In the genomic region with DNA sequence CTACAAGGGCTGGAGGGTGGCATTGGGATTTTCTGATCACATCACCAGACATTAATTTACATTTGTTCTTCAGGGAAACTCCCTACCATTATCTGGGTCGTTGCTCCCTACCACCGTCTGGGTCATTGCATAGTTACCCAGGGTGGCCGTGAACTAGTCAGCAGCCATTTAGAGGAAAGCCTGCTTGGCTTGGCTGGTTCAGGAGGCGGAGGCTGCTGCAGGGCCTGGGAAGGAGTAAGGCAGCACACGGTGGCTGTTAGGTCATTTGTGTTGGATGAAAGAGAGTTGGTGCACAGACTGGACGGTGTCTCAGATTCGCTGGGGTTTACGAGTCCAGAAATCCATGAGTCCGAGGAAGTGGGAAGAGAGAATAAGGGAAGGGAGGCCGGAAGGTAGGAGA, we compare ENCODE assay signal across 9 cellular contexts. TPM values are rescaled to one million over a fixed set of nuclear protein-coding genes. Genes with fewer than 3 reads are reported as not detected.
A peak's percentile ranks its signal among the peaks of the same experiment; 100 is the strongest.
DNase-seq lines count a peak whose midpoint lies in the region; ATAC-seq and TF ChIP-seq lines count a peak whose summit lies in the region.
"Had no signal": no experiment of that assay in that cellular context is flagged by ENCODE, and none has a peak within 500 bp of the region (broad histone marks: within the 10 kb centered on the region; RNA-seq: fewer than 3 reads in every experiment).

No MANE protein-coding gene starts in this region.

- peaks cover 61 to 72% of the 10 kb centered on the region in 2 experiments for H3K4me1 Mint-ChIP-seq in H9
- peaks cover 66% of the 10 kb centered on the region for H3K4me1 Mint-ChIP-seq in T-helper 17 cell
- peaks cover 72% of the 10 kb centered on the region for H3K4me1 Mint-ChIP-seq in nephron progenitor cell

- H4K5ac ChIP-seq in H9 (ENCODE audit: insufficient read length, low read depth, low read length): no peak overlapping the region

- no peak overlapping the region for H2BK20ac ChIP-seq in H9 (ENCODE audit: low read depth, low read length, poor library complexity, severe bottlenecking)

- no peak overlapping the region for H2BK15ac ChIP-seq in H9 (ENCODE audit: low read depth, low read length)

- H3K4me3 ChIP-seq in prostate gland: no peak overlapping the region

- no peaks in the 10 kb centered on the region for H4K20me1 ChIP-seq in H9 (ENCODE audit: control insufficient read depth, insufficient read depth, insufficient read length)

- WGBS in H9 (ENCODE audit: extremely low coverage, insufficient read length, low lambda C conversion rate): no CpG with 5 or more reads among the region's 10 CpGs
- WGBS in prostate gland: 60% methylated on average over 10 of the region's 10 CpGs

- H3K36me3 ChIP-seq in prostate gland: no peaks in the 10 kb centered on the region

- H3K56ac ChIP-seq in H9 (ENCODE audit: insufficient read length, low read depth, low read length): no peak overlapping the region

- H3K23me2 ChIP-seq in H9 (ENCODE audit: insufficient read length, low read depth, low read length, poor library complexity, severe bottlenecking): peaks cover 2% of the 10 kb centered on the region

- H3K9ac ChIP-seq in H9 (ENCODE audit: extremely low read depth, insufficient read length, low read length): no peak overlapping the region

- no peak overlapping the region for H2AK5ac ChIP-seq in H9 (ENCODE audit: insufficient read length, low read length)

- peaks cover 4% of the 10 kb centered on the region for H3K4me1 ChIP-seq in H9 (ENCODE audit: insufficient read depth, low read length)
- no peaks in the 10 kb centered on the region for H3K4me1 ChIP-seq in prostate gland (replicated peaks)

- intact Hi-C loops in prostate gland (cut with DNase I): no loop called here

- no peak overlapping the region for H3K23ac ChIP-seq in H9 (ENCODE audit: insufficient read length, low read depth, low read length)

- H3K27ac Mint-ChIP-seq in H9: peak overlapping the region in 2 of 3 experiments; percentile 67 to 89; a peak in 5 of 7 replicates
- H3K27ac Mint-ChIP-seq in T-helper 17 cell: peak overlapping the region; percentile 98
- peak overlapping the region; percentile 33 for H3K27ac Mint-ChIP-seq in nephron progenitor cell

- no peak overlapping the region for H4K8ac ChIP-seq in H9 (replicated peaks; ENCODE audit: insufficient read length, low read depth, low read length)

- no peak overlapping the region for H2BK5ac ChIP-seq in H9 (ENCODE audit: insufficient read length, low read length)

- H3K14ac ChIP-seq in H9 (ENCODE audit: insufficient read depth, low read length): no peak overlapping the region

- no peak overlapping the region for H3K4me2 ChIP-seq in H9 (ENCODE audit: insufficient read depth, insufficient read length, low read length)

- H3K79me2 ChIP-seq in H9 (ENCODE audit: insufficient read depth, low read length): peaks cover 55% of the 10 kb centered on the region; the same call in 1 of the 2 replicates

- H4K91ac ChIP-seq in H9 (ENCODE audit: insufficient read length, low read depth, low read length): no peak overlapping the region

- H2BK12ac ChIP-seq in H9 (ENCODE audit: insufficient read length, low read depth, low read length): no peak overlapping the region

- H3K36me3 Mint-ChIP-seq in H9 (ENCODE audit: insufficient read depth in 1 of 3, low read depth in 3 of 3): peaks cover 0 to 6% (median 0%) of the 10 kb centered on the region in 3 experiments; a peak in 2 of 7 replicates
- H3K36me3 Mint-ChIP-seq in T-helper 17 cell (ENCODE audit: low read depth): no peaks in the 10 kb centered on the region
- peaks cover 15% of the 10 kb centered on the region for H3K36me3 Mint-ChIP-seq in nephron progenitor cell (ENCODE audit: low read depth)

- ATAC-seq in GM18868 (IDR thresholded peaks at IDR 0.05; ENCODE audit: unreplicated experiment) (peak; percentile 51), T-helper 17 cell (peak; percentile 78)

- TF ChIP-seq POLR2A in prostate gland (IDR thresholded peaks at IDR 0.05): no peak

- DNase-seq in H9 (no peak), T-helper 17 cell (peak in 1 of 3 donors; percentile 45), nephron progenitor cell (no peak), DMS 273 treated with DMSO at 0.1 percent for 48 hours (lab: John Stamatoyannopoulos, UW) (no peak), DMS53 treated with DMSO at 0.1 percent for 48 hours (lab: John Stamatoyannopoulos, UW; ENCODE audit: unreplicated experiment) (no peak), NCI-H524 (lab: John Stamatoyannopoulos, UW) (no peak), prostate gland (ENCODE audit: low spot score) (no peak)
- DNase-seq: esophagus squamous epithelium had no signal

- H3K9me3 ChIP-seq in H9 (ENCODE audit: control insufficient read depth, low read depth, low read length): no peaks in the 10 kb centered on the region
- no peaks in the 10 kb centered on the region for H3K9me3 ChIP-seq in T-helper 17 cell (ENCODE audit: control insufficient read depth, low read length, poor library complexity, severe bottlenecking)
- H3K9me3 ChIP-seq in prostate gland: no peaks in the 10 kb centered on the region
- H3K9me3 ChIP-seq: esophagus squamous epithelium had no signal

- H3K27me3 ChIP-seq in H9 (ENCODE audit: insufficient read depth, low read length) (no peaks in the 10 kb centered on the region), prostate gland (replicated peaks; ENCODE audit: insufficient read depth) (no peaks in the 10 kb centered on the region)
- H3K27me3 ChIP-seq: esophagus squamous epithelium had no signal

- H3K4me3 Mint-ChIP-seq in H9 (peak overlapping the region in 1 of 2 experiments; percentile 20; a peak in 2 of 5 replicates), T-helper 17 cell (peak overlapping the region; percentile 77), nephron progenitor cell (peak overlapping the region; percentile 15)

- H3K4ac ChIP-seq in H9 (ENCODE audit: low read depth, low read length): no peak overlapping the region

- H3K27ac ChIP-seq in H9 (ENCODE audit: insufficient read length, low read depth, low read length) (no peak overlapping the region), prostate gland (no peak overlapping the region)
- H3K27ac ChIP-seq: esophagus squamous epithelium had no signal

- H3K9me3 Mint-ChIP-seq in H9 (no peaks in the 10 kb centered on the region), nephron progenitor cell (no peaks in the 10 kb centered on the region)

- H3K18ac ChIP-seq in H9 (ENCODE audit: insufficient read length, low read depth, low read length): no peak overlapping the region

- H3T11ph ChIP-seq in H9 (ENCODE audit: low read length): no peak overlapping the region

- peaks cover 3% of the 10 kb centered on the region for H3K79me1 ChIP-seq in H9 (ENCODE audit: insufficient read depth, low read depth, low read length, poor library complexity, severe bottlenecking)

- no peaks in the 10 kb centered on the region for H3K27me3 Mint-ChIP-seq in H9 (ENCODE audit: low read depth)
- no peaks in the 10 kb centered on the region for H3K27me3 Mint-ChIP-seq in T-helper 17 cell
- peaks cover 3% of the 10 kb centered on the region for H3K27me3 Mint-ChIP-seq in nephron progenitor cell (ENCODE audit: low read depth, poor library complexity)

- no peak overlapping the region for H2AFZ ChIP-seq in H9 (ENCODE audit: low read length)

- no peak for TF ChIP-seq CTCF in H9 (conservative IDR thresholded peaks at IDR 0.05)
- no peak for TF ChIP-seq CTCF in nephron progenitor cell (IDR thresholded peaks at IDR 0.05)
- TF ChIP-seq CTCF in prostate gland (IDR thresholded peaks at IDR 0.05): no peak

- no peak overlapping the region for H2BK120ac ChIP-seq in H9 (ENCODE audit: low read depth, low read length, poor library complexity, severe bottlenecking)

RNA-seq across cellular contexts. Expression of a gene that starts 17.8 kb away (rescaled TPM):
- total RNA-seq in H9 (2021) (86.2 and 88.2 TPM in 2 replicates), T-helper 17 cell (100 to 1,000 TPM; 149 to 158 TPM), prostate gland (10 to 100 TPM; 65.1 to 99.4 TPM)

Comparison
In these comparisons a context has a peak if more than half of its experiments do, and no peak if none do; other contexts are left out.
1. H3K27ac Mint-ChIP-seq: peak in every context shown above with its lines; median percentile 98 in T-helper 17 cell; 78 in H9; 33 in nephron progenitor cell.